Comparison of ENCODE assay signal across 1 cellular context in the genomic region with DNA sequence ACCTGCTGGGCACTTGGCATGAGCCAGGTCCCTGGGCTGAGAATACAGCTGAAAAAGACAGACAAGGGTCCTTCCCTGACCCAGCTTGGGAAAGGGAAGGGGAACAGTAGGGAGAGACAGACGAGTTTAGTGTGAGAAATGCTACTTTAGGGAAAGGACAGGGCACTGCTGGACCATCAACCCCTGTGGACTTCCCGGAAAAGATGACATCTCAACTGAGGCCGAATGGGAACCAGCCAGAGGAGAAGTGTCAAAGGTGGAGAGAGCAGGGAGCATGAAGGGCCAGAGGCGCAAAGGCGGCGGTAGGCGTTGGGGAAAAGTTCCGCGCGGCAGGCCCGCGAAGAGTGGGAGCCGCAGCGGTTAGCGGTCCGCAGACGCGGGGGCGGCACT.
TF ChIP-seq lines count a peak whose summit lies in the region.

No MANE protein-coding gene starts in this region.

TF ChIP-seq in GM23338, 12 proteins besides CTCF, POLR2A, EP300 and RAD21:
- TF ChIP-seq ZNF331 (CRISPR knock-in tag; IDR thresholded peaks at IDR 0.05; ENCODE audit: low read depth) = no peak
- TF ChIP-seq EZH2 (IDR thresholded peaks at IDR 0.05; ENCODE audit: low read depth, unreplicated experiment) = no peak
- TF ChIP-seq, protein P1, sequence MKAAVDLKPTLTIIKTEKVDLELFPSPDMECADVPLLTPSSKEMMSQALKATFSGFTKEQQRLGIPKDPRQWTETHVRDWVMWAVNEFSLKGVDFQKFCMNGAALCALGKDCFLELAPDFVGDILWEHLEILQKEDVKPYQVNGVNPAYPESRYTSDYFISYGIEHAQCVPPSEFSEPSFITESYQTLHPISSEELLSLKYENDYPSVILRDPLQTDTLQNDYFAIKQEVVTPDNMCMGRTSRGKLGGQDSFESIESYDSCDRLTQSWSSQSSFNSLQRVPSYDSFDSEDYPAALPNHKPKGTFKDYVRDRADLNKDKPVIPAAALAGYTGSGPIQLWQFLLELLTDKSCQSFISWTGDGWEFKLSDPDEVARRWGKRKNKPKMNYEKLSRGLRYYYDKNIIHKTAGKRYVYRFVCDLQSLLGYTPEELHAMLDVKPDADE (IDR thresholded peaks at IDR 0.05) = no peak
- TF ChIP-seq EZH2phosphoT487 (IDR thresholded peaks at IDR 0.05; ENCODE audit: unreplicated experiment) = no peak
- TF ChIP-seq JUNB (IDR thresholded peaks at IDR 0.05; ENCODE audit: unreplicated experiment) = no peak
- TF ChIP-seq NANOG (IDR thresholded peaks at IDR 0.05; ENCODE audit: borderline replicate concordance) = no peak
- no peak for TF ChIP-seq STAT1 (IDR thresholded peaks at IDR 0.05; ENCODE audit: unreplicated experiment)
- TF ChIP-seq, protein P2, sequence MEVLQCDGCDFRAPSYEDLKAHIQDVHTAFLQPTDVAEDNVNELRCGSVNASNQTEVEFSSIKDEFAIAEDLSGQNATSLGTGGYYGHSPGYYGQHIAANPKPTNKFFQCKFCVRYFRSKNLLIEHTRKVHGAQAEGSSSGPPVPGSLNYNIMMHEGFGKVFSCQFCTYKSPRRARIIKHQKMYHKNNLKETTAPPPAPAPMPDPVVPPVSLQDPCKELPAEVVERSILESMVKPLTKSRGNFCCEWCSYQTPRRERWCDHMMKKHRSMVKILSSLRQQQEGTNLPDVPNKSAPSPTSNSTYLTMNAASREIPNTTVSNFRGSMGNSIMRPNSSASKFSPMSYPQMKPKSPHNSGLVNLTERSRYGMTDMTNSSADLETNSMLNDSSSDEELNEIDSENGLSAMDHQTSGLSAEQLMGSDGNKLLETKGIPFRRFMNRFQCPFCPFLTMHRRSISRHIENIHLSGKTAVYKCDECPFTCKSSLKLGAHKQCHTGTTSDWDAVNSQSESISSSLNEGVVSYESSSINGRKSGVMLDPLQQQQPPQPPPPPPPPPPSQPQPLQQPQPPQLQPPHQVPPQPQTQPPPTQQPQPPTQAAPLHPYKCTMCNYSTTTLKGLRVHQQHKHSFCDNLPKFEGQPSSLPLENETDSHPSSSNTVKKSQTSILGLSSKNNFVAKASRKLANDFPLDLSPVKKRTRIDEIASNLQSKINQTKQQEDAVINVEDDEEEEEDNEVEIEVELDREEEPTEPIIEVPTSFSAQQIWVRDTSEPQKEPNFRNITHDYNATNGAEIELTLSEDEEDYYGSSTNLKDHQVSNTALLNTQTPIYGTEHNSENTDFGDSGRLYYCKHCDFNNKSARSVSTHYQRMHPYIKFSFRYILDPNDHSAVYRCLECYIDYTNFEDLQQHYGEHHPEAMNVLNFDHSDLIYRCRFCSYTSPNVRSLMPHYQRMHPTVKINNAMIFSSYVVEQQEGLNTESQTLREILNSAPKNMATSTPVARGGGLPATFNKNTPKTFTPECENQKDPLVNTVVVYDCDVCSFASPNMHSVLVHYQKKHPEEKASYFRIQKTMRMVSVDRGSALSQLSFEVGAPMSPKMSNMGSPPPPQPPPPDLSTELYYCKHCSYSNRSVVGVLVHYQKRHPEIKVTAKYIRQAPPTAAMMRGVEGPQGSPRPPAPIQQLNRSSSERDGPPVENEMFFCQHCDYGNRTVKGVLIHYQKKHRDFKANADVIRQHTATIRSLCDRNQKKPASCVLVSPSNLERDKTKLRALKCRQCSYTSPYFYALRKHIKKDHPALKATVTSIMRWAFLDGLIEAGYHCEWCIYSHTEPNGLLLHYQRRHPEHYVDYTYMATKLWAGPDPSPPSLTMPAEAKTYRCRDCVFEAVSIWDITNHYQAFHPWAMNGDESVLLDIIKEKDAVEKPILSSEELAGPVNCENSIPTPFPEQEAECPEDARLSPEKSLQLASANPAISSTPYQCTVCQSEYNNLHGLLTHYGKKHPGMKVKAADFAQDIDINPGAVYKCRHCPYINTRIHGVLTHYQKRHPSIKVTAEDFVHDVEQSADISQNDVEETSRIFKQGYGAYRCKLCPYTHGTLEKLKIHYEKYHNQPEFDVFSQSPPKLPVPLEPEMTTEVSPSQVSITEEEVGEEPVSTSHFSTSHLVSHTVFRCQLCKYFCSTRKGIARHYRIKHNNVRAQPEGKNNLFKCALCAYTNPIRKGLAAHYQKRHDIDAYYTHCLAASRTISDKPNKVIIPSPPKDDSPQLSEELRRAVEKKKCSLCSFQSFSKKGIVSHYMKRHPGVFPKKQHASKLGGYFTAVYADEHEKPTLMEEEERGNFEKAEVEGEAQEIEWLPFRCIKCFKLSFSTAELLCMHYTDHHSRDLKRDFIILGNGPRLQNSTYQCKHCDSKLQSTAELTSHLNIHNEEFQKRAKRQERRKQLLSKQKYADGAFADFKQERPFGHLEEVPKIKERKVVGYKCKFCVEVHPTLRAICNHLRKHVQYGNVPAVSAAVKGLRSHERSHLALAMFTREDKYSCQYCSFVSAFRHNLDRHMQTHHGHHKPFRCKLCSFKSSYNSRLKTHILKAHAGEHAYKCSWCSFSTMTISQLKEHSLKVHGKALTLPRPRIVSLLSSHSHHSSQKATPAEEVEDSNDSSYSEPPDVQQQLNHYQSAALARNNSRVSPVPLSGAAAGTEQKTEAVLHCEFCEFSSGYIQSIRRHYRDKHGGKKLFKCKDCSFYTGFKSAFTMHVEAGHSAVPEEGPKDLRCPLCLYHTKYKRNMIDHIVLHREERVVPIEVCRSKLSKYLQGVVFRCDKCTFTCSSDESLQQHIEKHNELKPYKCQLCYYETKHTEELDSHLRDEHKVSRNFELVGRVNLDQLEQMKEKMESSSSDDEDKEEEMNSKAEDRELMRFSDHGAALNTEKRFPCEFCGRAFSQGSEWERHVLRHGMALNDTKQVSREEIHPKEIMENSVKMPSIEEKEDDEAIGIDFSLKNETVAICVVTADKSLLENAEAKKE (CRISPR knock-in tag; IDR thresholded peaks at IDR 0.05) = no peak
- no peak for TF ChIP-seq CREB1 (CRISPR knock-in tag; IDR thresholded peaks at IDR 0.05; ENCODE audit: low read depth)
- TF ChIP-seq, protein P3, sequence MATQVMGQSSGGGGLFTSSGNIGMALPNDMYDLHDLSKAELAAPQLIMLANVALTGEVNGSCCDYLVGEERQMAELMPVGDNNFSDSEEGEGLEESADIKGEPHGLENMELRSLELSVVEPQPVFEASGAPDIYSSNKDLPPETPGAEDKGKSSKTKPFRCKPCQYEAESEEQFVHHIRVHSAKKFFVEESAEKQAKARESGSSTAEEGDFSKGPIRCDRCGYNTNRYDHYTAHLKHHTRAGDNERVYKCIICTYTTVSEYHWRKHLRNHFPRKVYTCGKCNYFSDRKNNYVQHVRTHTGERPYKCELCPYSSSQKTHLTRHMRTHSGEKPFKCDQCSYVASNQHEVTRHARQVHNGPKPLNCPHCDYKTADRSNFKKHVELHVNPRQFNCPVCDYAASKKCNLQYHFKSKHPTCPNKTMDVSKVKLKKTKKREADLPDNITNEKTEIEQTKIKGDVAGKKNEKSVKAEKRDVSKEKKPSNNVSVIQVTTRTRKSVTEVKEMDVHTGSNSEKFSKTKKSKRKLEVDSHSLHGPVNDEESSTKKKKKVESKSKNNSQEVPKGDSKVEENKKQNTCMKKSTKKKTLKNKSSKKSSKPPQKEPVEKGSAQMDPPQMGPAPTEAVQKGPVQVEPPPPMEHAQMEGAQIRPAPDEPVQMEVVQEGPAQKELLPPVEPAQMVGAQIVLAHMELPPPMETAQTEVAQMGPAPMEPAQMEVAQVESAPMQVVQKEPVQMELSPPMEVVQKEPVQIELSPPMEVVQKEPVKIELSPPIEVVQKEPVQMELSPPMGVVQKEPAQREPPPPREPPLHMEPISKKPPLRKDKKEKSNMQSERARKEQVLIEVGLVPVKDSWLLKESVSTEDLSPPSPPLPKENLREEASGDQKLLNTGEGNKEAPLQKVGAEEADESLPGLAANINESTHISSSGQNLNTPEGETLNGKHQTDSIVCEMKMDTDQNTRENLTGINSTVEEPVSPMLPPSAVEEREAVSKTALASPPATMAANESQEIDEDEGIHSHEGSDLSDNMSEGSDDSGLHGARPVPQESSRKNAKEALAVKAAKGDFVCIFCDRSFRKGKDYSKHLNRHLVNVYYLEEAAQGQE (IDR thresholded peaks at IDR 0.05; ENCODE audit: unreplicated experiment) = no peak
- no peak for TF ChIP-seq POLR2AphosphoS5 (IDR thresholded peaks at IDR 0.05; ENCODE audit: low read depth)
- no peak for TF ChIP-seq ZNF114 (CRISPR knock-in tag; IDR thresholded peaks at IDR 0.05)
